Comparison of ENCODE assay signal across 6 cellular contexts in the genomic region with DNA sequence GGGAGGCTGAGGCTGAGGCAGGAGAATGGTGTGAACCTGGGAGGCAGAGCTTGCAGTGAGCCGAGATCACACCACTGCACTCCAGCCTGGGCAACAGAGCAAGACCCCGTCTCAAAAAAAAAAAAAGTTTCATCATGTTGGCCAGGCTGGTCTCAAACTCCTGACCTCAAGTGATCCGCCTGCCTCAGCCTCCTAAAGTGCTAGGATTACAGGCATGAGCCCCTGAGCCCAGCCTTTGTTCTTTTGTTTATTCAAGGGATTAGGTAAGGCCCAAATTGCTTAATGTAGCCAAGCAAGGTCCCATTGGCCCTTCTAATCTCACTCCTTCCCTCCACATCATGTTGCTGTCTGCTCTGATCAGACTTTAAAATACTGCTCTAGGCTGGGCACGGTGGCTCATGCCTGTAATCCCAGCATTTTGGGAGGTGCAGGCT. TPM values are rescaled to one million over a fixed set of nuclear protein-coding genes. Genes with fewer than 3 reads are reported as not detected.
"Had no signal": no experiment of that assay in that cellular context is flagged by ENCODE, and none has a peak within 500 bp of the region (broad histone marks: within the 10 kb centered on the region; RNA-seq: fewer than 3 reads in every experiment).

No MANE protein-coding gene starts in this region.

RNA-seq across cellular contexts. Expression of gene TNNC2, which starts 2.6 kb away (rescaled TPM):
- total RNA-seq: dermis microvascular lymphatic vessel endothelial cell, foreskin keratinocyte, kidney epithelial cell, mammary epithelial cell, renal cortical epithelial cell had no signal
- polyA plus RNA-seq: naive thymus-derived CD4-positive, alpha-beta T cell had no signal

RNA-seq across cellular contexts. Expression of gene UBE2C, which starts 17.2 kb away (rescaled TPM):
- polyA plus RNA-seq: naive thymus-derived CD4-positive, alpha-beta T cell had no signal
